In the genomic region with DNA sequence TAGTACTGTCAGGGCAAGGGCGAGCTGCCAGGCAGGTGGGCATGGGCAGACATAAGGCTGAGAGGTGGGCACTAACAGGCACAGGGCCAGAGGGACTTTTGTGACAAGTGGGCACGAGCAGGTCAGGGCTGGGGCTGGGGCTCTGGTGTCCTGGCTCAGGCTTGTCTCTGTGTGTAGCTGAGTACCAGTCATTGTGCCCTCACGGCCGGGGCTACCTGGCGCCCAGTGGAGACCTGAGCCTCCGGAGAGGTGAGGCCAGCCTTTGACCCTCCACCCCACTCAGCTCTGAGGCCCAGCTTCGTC, we compare ENCODE assay signal across 17 cellular contexts. TPM values are rescaled to one million over a fixed set of nuclear protein-coding genes. Genes with fewer than 3 reads are reported as not detected.
A peak's percentile ranks its signal among the peaks of the same experiment; 100 is the strongest.
DNase-seq lines count a peak whose midpoint lies in the region; ATAC-seq and TF ChIP-seq lines count a peak whose summit lies in the region.
"Had no signal": no experiment of that assay in that cellular context is flagged by ENCODE, and none has a peak within 500 bp of the region (broad histone marks: within the 10 kb centered on the region; RNA-seq: fewer than 3 reads in every experiment).

No MANE protein-coding gene starts in this region.

- H3K14ac ChIP-seq in IMR-90 (replicated peaks; ENCODE audit: low read depth, low read length), result no peak overlapping the region

- H3K79me1 ChIP-seq in IMR-90 (ENCODE audit: low read depth in 1 of 2, low read length in 2 of 2), result peaks cover 0 to 12% of the 10 kb centered on the region in 2 experiments; a peak in 1 of 4 replicates

- CTCF ChIA-PET in IMR-90 (lab: Yijun Ruan, JAX) (interaction anchor here (0.7 to 3.7 kb wide), 2 partner anchors 12 to 39 kb away, joined by 4 to 20 read pairs; no protein-coding TSS in a partner anchor), PC-9 (lab: Charles Lee) (no interaction called here)

- in situ Hi-C loops in IMR-90 (cut with MboI; ENCODE audit: low sequenced_read_pairs), result no loop called here

- no peaks in the 10 kb centered on the region for H3K79me2 ChIP-seq in PC-9 (ENCODE audit: low read depth)

- peaks cover 63% of the 10 kb centered on the region for H3K36me3 Mint-ChIP-seq in activated CD4-positive, alpha-beta T cell treated with anti-CD3 and anti-CD28 coated beads, Interleukin-2, amount 10 ng/mL, durations not matched to agents 24 days and 14 days (ENCODE audit: low read depth)
- H3K36me3 Mint-ChIP-seq in chondrocyte (ENCODE audit: low read depth), result peaks cover 32% of the 10 kb centered on the region
- H3K36me3 Mint-ChIP-seq in nephron (ENCODE audit: low read depth), result peaks cover 80% of the 10 kb centered on the region

- H3K27me3 ChIP-seq in IMR-90 (ENCODE audit: control insufficient read depth, insufficient read depth, low read length) (no peaks in the 10 kb centered on the region), PC-9 (ENCODE audit: insufficient read depth, low read depth) (no peaks in the 10 kb centered on the region)
- H3K27me3 ChIP-seq: BLaER1 treated with 17β-estradiol and CSF1 and Interleukin-3, amounts not matched to agents 10 nM and 100 nM; Peyer's patch had no signal

- WGBS in IMR-90 (ENCODE audit: extremely low coverage in 2 of 2, insufficient read length in 1 of 2), 2 experiments, result 90% methylated on average over 3 of the region's 7 CpGs; no CpG with 5 or more reads in 1 of the 2 experiments

- no peak overlapping the region for H3K18ac ChIP-seq in IMR-90 (ENCODE audit: low read depth, low read length)

- peak overlapping the region; percentile 66 for H2AK5ac ChIP-seq in IMR-90 (ENCODE audit: low read depth, low read length)

- peaks cover 11% of the 10 kb centered on the region; the same call in 1 of the 2 replicates for H3K9me1 ChIP-seq in IMR-90 (ENCODE audit: insufficient read depth, low read length)

- no peaks in the 10 kb centered on the region for H3K9me3 Mint-ChIP-seq in activated CD4-positive, alpha-beta T cell treated with anti-CD3 and anti-CD28 coated beads, Interleukin-2, amount 10 ng/mL, durations not matched to agents 24 days and 14 days
- no peaks in the 10 kb centered on the region for H3K9me3 Mint-ChIP-seq in chondrocyte (ENCODE audit: low read depth)
- H3K9me3 Mint-ChIP-seq in nephron, result no peaks in the 10 kb centered on the region

- dilution Hi-C loops in IMR-90 (cut with HindIII; ENCODE audit: low sequenced_read_pairs, unreplicated experiment), result no loop called here

- peaks cover 20% of the 10 kb centered on the region; the same call in 1 of the 2 replicates for H3F3A ChIP-seq in PC-9 (ENCODE audit: insufficient read depth, low read depth)

- H3K4me3 Mint-ChIP-seq in activated CD4-positive, alpha-beta T cell treated with anti-CD3 and anti-CD28 coated beads, Interleukin-2, amount 10 ng/mL, durations not matched to agents 24 days and 14 days, result no peak overlapping the region
- H3K4me3 Mint-ChIP-seq in chondrocyte (ENCODE audit: unreplicated experiment), result no peak overlapping the region
- no peak overlapping the region for H3K4me3 Mint-ChIP-seq in nephron

- TF ChIP-seq CTCF in IMR-90 (conservative IDR thresholded peaks at IDR 0.05; ENCODE audit: low read depth, low read length) (no peak), chondrocyte (IDR thresholded peaks at IDR 0.05) (no peak), nephron (IDR thresholded peaks at IDR 0.05; ENCODE audit: unreplicated experiment in 3 of 3) (no peak), PC-9 (conservative IDR thresholded peaks at IDR 0.05) (no peak)

- no peaks in the 10 kb centered on the region for H3K9me3 ChIP-seq in IMR-90 (ENCODE audit: control insufficient read depth, insufficient read depth, low read length)
- no peaks in the 10 kb centered on the region for H3K9me3 ChIP-seq in PC-9 (ENCODE audit: insufficient read depth, low read depth)
- H3K9me3 ChIP-seq: BLaER1 treated with 17β-estradiol and CSF1 and Interleukin-3, amounts not matched to agents 10 nM and 100 nM; Peyer's patch had no signal

- H2BK15ac ChIP-seq in IMR-90 (ENCODE audit: low read depth, low read length), result no peak overlapping the region

- POLR2A ChIA-PET in IMR-90 (lab: Charles Lee; ENCODE audit: unreplicated experiment), result no interaction called here
- POLR2A ChIA-PET in PC-9 (lab: Charles Lee; ENCODE audit: unreplicated experiment), result no interaction called here

- H3K4me1 Mint-ChIP-seq in activated CD4-positive, alpha-beta T cell treated with anti-CD3 and anti-CD28 coated beads, Interleukin-2, amount 10 ng/mL, durations not matched to agents 24 days and 14 days, result peaks cover 33% of the 10 kb centered on the region
- H3K4me1 Mint-ChIP-seq in chondrocyte (ENCODE audit: low read depth) (peaks cover 35% of the 10 kb centered on the region), nephron (peaks cover 13% of the 10 kb centered on the region)

- H3K27ac ChIP-seq in IMR-90 (ENCODE audit: insufficient read depth, low read length) (no peak overlapping the region), PC-9 (no peak overlapping the region)
- H3K27ac ChIP-seq: BLaER1 treated with 17β-estradiol and CSF1 and Interleukin-3, amounts not matched to agents 10 nM and 100 nM; Peyer's patch had no signal

- ATAC-seq in IMR-90 (ENCODE audit: low read depth), result no peak

- no peak overlapping the region for H4K91ac ChIP-seq in IMR-90 (ENCODE audit: insufficient read depth, low read depth, low read length)

- TF ChIP-seq RAD21 in IMR-90 (IDR thresholded peaks at IDR 0.05; ENCODE audit: low read length), result no peak

- H3K4me3 ChIP-seq in IMR-90 (ENCODE audit: insufficient read depth, low read depth, low read length) (no peak overlapping the region), PC-9 (no peak overlapping the region)
- H3K4me3 ChIP-seq: BLaER1 treated with 17β-estradiol and CSF1 and Interleukin-3, amounts not matched to agents 10 nM and 100 nM; Peyer's patch had no signal

- H3K56ac ChIP-seq in IMR-90 (ENCODE audit: extremely low read depth, insufficient read depth, low read length), result no peak overlapping the region

- peak overlapping the region; percentile 51 for H3K27ac Mint-ChIP-seq in activated CD4-positive, alpha-beta T cell treated with anti-CD3 and anti-CD28 coated beads, Interleukin-2, amount 10 ng/mL, durations not matched to agents 24 days and 14 days
- H3K27ac Mint-ChIP-seq in chondrocyte (ENCODE audit: unreplicated experiment), result peak overlapping the region; percentile 83
- H3K27ac Mint-ChIP-seq in nephron, result peak overlapping the region in 2 of 3 experiments; percentile 83 to 92

- H3K4me2 ChIP-seq in IMR-90 (ENCODE audit: low read depth, low read length) (no peak overlapping the region), PC-9 (no peak overlapping the region)
- H3K4me2 ChIP-seq: BLaER1 treated with 17β-estradiol and CSF1 and Interleukin-3, amounts not matched to agents 10 nM and 100 nM had no signal

- no peak overlapping the region for H2BK5ac ChIP-seq in IMR-90 (ENCODE audit: low read depth, low read length, poor library complexity, severe bottlenecking)

- no peak overlapping the region for H2BK120ac ChIP-seq in IMR-90 (ENCODE audit: low read depth, low read length)

- peak overlapping the region; percentile 48 for H2AFZ ChIP-seq in IMR-90 (replicated peaks; ENCODE audit: low read length, poor library complexity)
- no peak overlapping the region for H2AFZ ChIP-seq in PC-9

- no peaks in the 10 kb centered on the region for H3K9me2 ChIP-seq in PC-9 (ENCODE audit: insufficient read depth)

- intact Hi-C loops in activated CD4-positive, alpha-beta T cell treated with anti-CD3 and anti-CD28 coated beads, Interleukin-2, amount 10 ng/mL, durations not matched to agents 24 days and 14 days (cut with micrococcal nuclease), result no loop called here
- intact Hi-C loops in IMR-90 (cut with micrococcal nuclease) (no loop called here), PC-9 (cut with micrococcal nuclease; ENCODE audit: unreplicated experiment) (no loop called here)

- no peak overlapping the region for H2BK20ac ChIP-seq in IMR-90 (ENCODE audit: low read depth, low read length)

- no peak for TF ChIP-seq POLR2A in IMR-90 (IDR thresholded peaks at IDR 0.05; ENCODE audit: low read depth, low read length)

- H4K5ac ChIP-seq in IMR-90 (ENCODE audit: low read depth, low read length), result no peak overlapping the region

- peaks cover 8% of the 10 kb centered on the region; the same call in 1 of the 2 replicates for H3K4me1 ChIP-seq in IMR-90 (ENCODE audit: control insufficient read depth, insufficient read depth, low read length)
- no peaks in the 10 kb centered on the region for H3K4me1 ChIP-seq in PC-9 (replicated peaks; ENCODE audit: insufficient read depth)

- H3K9ac ChIP-seq in IMR-90 (ENCODE audit: low read depth, low read length), result no peak overlapping the region
- H3K9ac ChIP-seq: BLaER1 treated with 17β-estradiol and CSF1 and Interleukin-3, amounts not matched to agents 10 nM and 100 nM had no signal

- peaks cover 77% of the 10 kb centered on the region for H3K36me3 ChIP-seq in IMR-90 (ENCODE audit: control insufficient read depth, insufficient read depth, low read length)
- peaks cover 6% of the 10 kb centered on the region; the same call in 1 of the 2 replicates for H3K36me3 ChIP-seq in PC-9 (ENCODE audit: low read depth)

- DNase-seq in activated CD4-positive, alpha-beta T cell treated with anti-CD3 and anti-CD28 coated beads, Interleukin-2, amount 10 ng/mL, durations not matched to agents 24 days and 14 days, result no peak
- no peak for DNase-seq in activated CD4-positive, alpha-beta T cell treated with anti-CD3 and anti-CD28 coated beads, Interleukin-2, amount 50 U/mL, for 1 hour
- no peak for DNase-seq in IMR-90
- no peak for DNase-seq in chondrocyte (ENCODE audit: low spot score)
- DNase-seq in NCI-H1105 (lab: John Stamatoyannopoulos, UW), result no peak
- DNase-seq in PC-9, result no peak
- no peak for DNase-seq in T-helper 2 cell
- DNase-seq: 8988T, EL, KBM-7, NCI-H1092, NCI-H1694 treated with DMSO at 0.1 percent for 48 hours, NCI-H446 treated with DMSO at 0.1 percent for 48 hours, NCI-H774, Peyer's patch had no signal

- H3K27me3 Mint-ChIP-seq in activated CD4-positive, alpha-beta T cell treated with anti-CD3 and anti-CD28 coated beads, Interleukin-2, amount 10 ng/mL, durations not matched to agents 24 days and 14 days, result no peaks in the 10 kb centered on the region
- no peaks in the 10 kb centered on the region for H3K27me3 Mint-ChIP-seq in chondrocyte (ENCODE audit: low read depth)
- H3K27me3 Mint-ChIP-seq in nephron (ENCODE audit: low read depth), result no peaks in the 10 kb centered on the region

- H3K4ac ChIP-seq in IMR-90 (ENCODE audit: low read depth, low read length), result no peak overlapping the region

- no peak overlapping the region for H2AK9ac ChIP-seq in IMR-90 (replicated peaks; ENCODE audit: low read depth, low read length, poor library complexity)

- no TSS peak for BruUV-seq in IMR-90 (replicated peaks; lab: Mats Ljungman, UMichigan)
- BruUV-seq in PC-9 (replicated peaks; lab: Mats Ljungman, UMichigan), result no TSS peak

- peaks cover 7% of the 10 kb centered on the region; the same call in 1 of the 2 replicates for H4K20me1 ChIP-seq in IMR-90 (ENCODE audit: insufficient read depth, low read length)
- H4K20me1 ChIP-seq in PC-9 (ENCODE audit: insufficient read depth), result no peaks in the 10 kb centered on the region; the same call in 1 of the 2 replicates

- no peak overlapping the region for H3K23ac ChIP-seq in IMR-90 (ENCODE audit: low read depth, low read length)

- H4K8ac ChIP-seq in IMR-90 (ENCODE audit: low read depth in 2 of 2, low read length in 2 of 2), result no peak overlapping the region

RNA-seq across cellular contexts. Expression of a gene that starts 21.6 kb away (rescaled TPM):
- total RNA-seq in activated CD4-positive, alpha-beta T cell treated with anti-CD3 and anti-CD28 coated beads, Interleukin-2, amount 10 ng/mL, durations not matched to agents 24 days and 14 days, result 123 and 126 TPM in 2 replicates
- 4.4 and 14.7 TPM in 2 replicates for total RNA-seq in IMR-90 (2012; rRNA removed)
- polyA plus RNA-seq in IMR-90 (2012; rRNA removed), result 61.6 and 70.3 TPM in 2 replicates
- 121 and 133 TPM in 2 replicates for polyA plus RNA-seq in IMR-90 (2012; cell fraction: cytosol; rRNA removed)
- polyA plus RNA-seq in IMR-90 (2012; cell fraction: nucleus; rRNA removed; ENCODE audit: low replicate concordance), result 202 and 477 TPM in 2 replicates
- 161 to 311 TPM (median 163 TPM) in 3 replicates for total RNA-seq in chondrocyte
- 163 and 203 TPM in 2 replicates for total RNA-seq in PC-9 (2021)

RNA-seq across cellular contexts. Expression of a gene that starts 46.1 kb away (rescaled TPM):
- total RNA-seq in activated CD4-positive, alpha-beta T cell treated with anti-CD3 and anti-CD28 coated beads, Interleukin-2, amount 10 ng/mL, durations not matched to agents 24 days and 14 days, result 111 and 113 TPM in 2 replicates
- total RNA-seq in IMR-90 (2012; rRNA removed), result 15.6 and 16.1 TPM in 2 replicates
- polyA plus RNA-seq in IMR-90 (2012; rRNA removed), result 94.0 and 108 TPM in 2 replicates
- polyA plus RNA-seq in IMR-90 (2012; cell fraction: cytosol; rRNA removed), result 70.5 and 114 TPM in 2 replicates
- polyA plus RNA-seq in IMR-90 (2012; cell fraction: nucleus; rRNA removed; ENCODE audit: low replicate concordance), result 124 and 239 TPM in 2 replicates
- total RNA-seq in chondrocyte, result 40.9 to 47.8 TPM (median 46.8 TPM) in 3 replicates
- 90.1 and 93.7 TPM in 2 replicates for total RNA-seq in PC-9 (2021)
